8 cellular contexts compared by ENCODE assay signal in genomic region chr20:61980647-61981583, GRCh38.
DNase-seq lines count a peak whose midpoint lies in the region; ATAC-seq and TF ChIP-seq lines count a peak whose summit lies in the region.

No MANE protein-coding gene starts in this region.

- no peaks in the 10 kb centered on the region for H3K27me3 ChIP-seq in heart left ventricle

- no peak for ATAC-seq in T-helper 17 cell
- peak; percentile 34 to 71 (median 62) for ATAC-seq in heart left ventricle
- ATAC-seq in HG02571 (IDR thresholded peaks at IDR 0.05; ENCODE audit: unreplicated experiment), result no peak
- ATAC-seq in GM21381 (IDR thresholded peaks at IDR 0.05; ENCODE audit: unreplicated experiment), result no peak

- H3K27ac Mint-ChIP-seq in T-helper 17 cell, result peak overlapping the region; percentile 1
- H3K27ac Mint-ChIP-seq in type B pancreatic cell, result no peak overlapping the region

- TF ChIP-seq CTCF in AG04449 (IDR thresholded peaks at IDR 0.05; ENCODE audit: insufficient read depth, low read length, missing control alignments) (peak; percentile 37), heart left ventricle (IDR thresholded peaks at IDR 0.05) (peak; percentile 22 to 67 (median 49)), type B pancreatic cell (conservative IDR thresholded peaks at IDR 0.05) (peak; percentile 65)

- peak overlapping the region; percentile 1 for H3K4me3 Mint-ChIP-seq in T-helper 17 cell
- no peak overlapping the region for H3K4me3 Mint-ChIP-seq in type B pancreatic cell

- H3K27me3 Mint-ChIP-seq in T-helper 17 cell, result no peaks in the 10 kb centered on the region
- H3K27me3 Mint-ChIP-seq in type B pancreatic cell, result no peaks in the 10 kb centered on the region

- 70 to 81% (median 80%) methylated on average over 16 to 22 of the region's 22 CpGs for WGBS in heart left ventricle, 4 donors

- H3K4me1 Mint-ChIP-seq in T-helper 17 cell (peaks cover 5% of the 10 kb centered on the region), type B pancreatic cell (ENCODE audit: unreplicated experiment) (peaks cover 9% of the 10 kb centered on the region)

- intact Hi-C loops in heart left ventricle (cut with DNase I), result no loop called here

- no peak for DNase-seq in AG04449 (ENCODE audit: low read depth, low spot score)
- peak; percentile 43 for DNase-seq in H4 (ENCODE audit: low spot score)
- DNase-seq in T-helper 17 cell, result no peak
- peak in 3 of 5 donors; percentile 41 to 64 (median 57) for DNase-seq in heart left ventricle
- DNase-seq in type B pancreatic cell (ENCODE audit: extremely low spot score, unreplicated experiment), result no peak
- DNase-seq in NCI-H510A (lab: John Stamatoyannopoulos, UW), result no peak

- H3K36me3 Mint-ChIP-seq in T-helper 17 cell (ENCODE audit: low read depth) (peaks cover 4% of the 10 kb centered on the region), type B pancreatic cell (peaks cover 17% of the 10 kb centered on the region)

- no peaks in the 10 kb centered on the region for H3K9me3 Mint-ChIP-seq in type B pancreatic cell

- no peak overlapping the region for H3K27ac ChIP-seq in heart left ventricle

- H3K36me3 ChIP-seq in heart left ventricle, result peaks cover 0 to 30% (median 10%) of the 10 kb centered on the region in 9 donors

- TF ChIP-seq POLR2A in heart left ventricle (IDR thresholded peaks at IDR 0.05), result no peak

- peaks cover 0 to 7% (median 0%) of the 10 kb centered on the region in 12 donors for H3K4me1 ChIP-seq in heart left ventricle

- POLR2A ChIA-PET in AG04449 (lab: Yijun Ruan, JAX), result no interaction called here

- H3K9me3 ChIP-seq in T-helper 17 cell (ENCODE audit: control insufficient read depth, low read length, poor library complexity, severe bottlenecking) (peaks cover 3% of the 10 kb centered on the region), heart left ventricle (no peaks in the 10 kb centered on the region)

- CTCF ChIA-PET in AG04449 (lab: Yijun Ruan, JAX), result no interaction called here

- no peak overlapping the region for H3K4me3 ChIP-seq in AG04449 (ENCODE audit: low read depth, low read length)
- H3K4me3 ChIP-seq in heart left ventricle, result no peak overlapping the region

Comparison
In these comparisons a context has a peak if more than half of its experiments do, and no peak if none do; other contexts are left out.
1. DNase-seq: peak in H4 (single experiment) and heart left ventricle (3 of 5); none in AG04449 (single experiment), T-helper 17 cell (0 of 3), type B pancreatic cell (single experiment) and NCI-H510A (single experiment).
2. ATAC-seq: peak in heart left ventricle (4 of 4); none in T-helper 17 cell (single experiment), HG02571 (single experiment) and GM21381 (single experiment).
3. Peak in every context shown above with its lines, with median percentiles within 50 percentile points of each other: CTCF ChIP-seq.